ENCODE assay signal across 28 cellular contexts in the genomic region with DNA sequence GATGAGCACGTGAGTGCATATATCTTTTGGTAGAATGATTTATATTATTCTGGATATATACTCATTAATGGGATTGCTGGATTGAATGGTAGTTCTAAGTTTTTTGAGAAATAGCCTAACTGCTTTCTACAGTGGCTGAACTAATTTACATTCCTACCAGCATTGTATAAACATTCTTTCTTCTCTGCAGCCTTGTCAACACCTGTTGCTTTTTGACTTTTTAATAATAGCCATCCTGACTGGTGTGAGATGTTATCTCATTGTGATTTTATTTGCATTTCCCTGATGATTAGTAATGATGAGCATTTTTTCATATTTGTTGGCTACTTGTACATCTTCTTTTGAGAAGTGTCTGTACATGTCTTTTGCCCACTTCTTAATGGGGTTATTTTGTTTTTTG.
"Had no signal": no experiment of that assay in that cellular context is flagged by ENCODE, and none has a peak within 500 bp of the region (broad histone marks: within the 10 kb centered on the region; RNA-seq: fewer than 3 reads in every experiment).

No MANE protein-coding gene starts in this region.

- H3K9me3 ChIP-seq: stomach, suprapubic skin, testis, thoracic aorta, thyroid gland, tibial artery, tibial nerve, transverse colon, upper lobe of left lung, upper lobe of right lung, uterus, vagina had no signal

- ATAC-seq: stimulated activated effector memory CD8-positive, alpha-beta T cell treated with anti-CD3 and anti-CD28 coated beads, Interleukin-12 subunit alpha, Interleukin-12 subunit beta, amount 100 ng/mL, for 72 hours; stimulated activated memory B cell treated with anti-CD40 and anti-IgM and Interleukin-4, amounts not matched to agents 10 μg/mL and 1 μg/mL and 100 μg/mL, for 72 hours; stimulated activated naive B cell treated with anti-CD40 and anti-IgM and Interleukin-4, amounts not matched to agents 10 μg/mL and 1 μg/mL and 100 μg/mL, for 72 hours; stimulated activated naive CD8-positive, alpha-beta T cell treated with anti-CD3 and anti-CD28 coated beads, Interleukin-15, amount 100 ng/mL, for 72 hours; stimulated activated naive CD8-positive, alpha-beta T cell treated with anti-CD3 and anti-CD28 coated beads, Interleukin-15, Interleukin-2, amounts not matched to agents 100 U/mL and 50 U/mL, for 24 hours; upper lobe of right lung had no signal

- FAIRE-seq: urothelium cell line had no signal

- H3K27ac Mint-ChIP-seq: stimulated activated effector memory CD8-positive, alpha-beta T cell treated with anti-CD3 and anti-CD28 coated beads, Interleukin-12 subunit alpha, Interleukin-12 subunit beta, amount 100 ng/mL, for 72 hours; stimulated activated memory B cell treated with anti-CD40 and anti-IgM and Interleukin-4, amounts not matched to agents 10 μg/mL and 1 μg/mL and 100 μg/mL, for 72 hours; stimulated activated naive B cell treated with anti-CD40 and anti-IgM and Interleukin-4, amounts not matched to agents 10 μg/mL and 1 μg/mL and 100 μg/mL, for 72 hours; stimulated activated naive CD8-positive, alpha-beta T cell treated with anti-CD3 and anti-CD28 coated beads, Interleukin-15, amount 100 ng/mL, for 72 hours; stimulated activated naive CD8-positive, alpha-beta T cell treated with anti-CD3 and anti-CD28 coated beads, Interleukin-15, Interleukin-2, amounts not matched to agents 100 ng/mL and 50 ng/mL, for 24 hours; type B pancreatic cell had no signal

- H3K36me3 ChIP-seq: stomach, suprapubic skin, thoracic aorta, thyroid gland, tibial artery, tibial nerve, transverse colon, upper lobe of left lung, upper lobe of right lung, uterus, vagina had no signal

- H3K36me3 Mint-ChIP-seq: stimulated activated effector memory CD8-positive, alpha-beta T cell treated with anti-CD3 and anti-CD28 coated beads, Interleukin-12 subunit alpha, Interleukin-12 subunit beta, amount 100 ng/mL, for 72 hours; stimulated activated memory B cell treated with anti-CD40 and anti-IgM and Interleukin-4, amounts not matched to agents 10 μg/mL and 1 μg/mL and 100 μg/mL, for 72 hours; stimulated activated naive B cell treated with anti-CD40 and anti-IgM and Interleukin-4, amounts not matched to agents 10 μg/mL and 1 μg/mL and 100 μg/mL, for 72 hours had no signal

- H3K4me3 ChIP-seq: stomach, suprapubic skin, testis, thoracic aorta, thyroid gland, tibial artery, tibial nerve, transverse colon, upper lobe of left lung, upper lobe of right lung, uterus, vagina had no signal

- DNase-seq: stimulated activated CD4-positive, alpha-beta T cell treated with anti-CD3 and anti-CD28 coated beads, Interleukin-2, amount 100 ng/mL, for 48 hours; stimulated activated CD4-positive, alpha-beta T cell treated with anti-CD3 and anti-CD28 coated beads, Interleukin-4, amount 100 ng/mL, for 1 hour; stimulated activated CD4-positive, alpha-beta T cell treated with anti-CD3 and anti-CD28 coated beads, Interleukin-4, amount 100 ng/mL, for 24 hours; stimulated activated CD4-positive, alpha-beta T cell treated with anti-CD3 and anti-CD28 coated beads, Interleukin-4, amount 100 ng/mL, for 4 hours; stimulated activated CD8-positive, alpha-beta memory T cell treated with anti-CD3 and anti-CD28 coated beads, Interleukin-4, amount 100 ng/mL, for 48 hours; stimulated activated naive B cell treated with anti-CD40 and anti-IgM and Interleukin-4, amounts not matched to agents 10 μg/mL and 1 μg/mL and 100 μg/mL, for 72 hours; stimulated activated naive CD4-positive, alpha-beta T cell; stimulated activated naive CD4-positive, alpha-beta T cell treated with Interleukin-2 at 50 U/mL for 16 hours; stimulated activated naive CD8-positive, alpha-beta T cell treated with anti-CD3 and anti-CD28 coated beads, Interleukin-15, amount 100 ng/mL, for 72 hours; stimulated activated naive CD8-positive, alpha-beta T cell treated with anti-CD3 and anti-CD28 coated beads, Interleukin-15, Interleukin-2, amounts not matched to agents 100 U/mL and 50 U/mL, for 24 hours; stomach; substantia nigra; testis; thyroid gland; tibial artery; transverse colon; upper lobe of left lung; upper lobe of right lung; uterus had no signal

- H3K27ac ChIP-seq: stomach, suprapubic skin, testis, thoracic aorta, thyroid gland, tibial artery, tibial nerve, transverse colon, upper lobe of left lung, upper lobe of right lung, uterus, vagina had no signal

- H3K4me1 ChIP-seq: stomach, suprapubic skin, testis, thyroid gland, tibial artery, tibial nerve, transverse colon, upper lobe of left lung, upper lobe of right lung, uterus, vagina had no signal

- H3K9me3 Mint-ChIP-seq: stimulated activated effector memory CD8-positive, alpha-beta T cell treated with anti-CD3 and anti-CD28 coated beads, Interleukin-12 subunit alpha, Interleukin-12 subunit beta, amount 100 ng/mL, for 72 hours; stimulated activated memory B cell treated with anti-CD40 and anti-IgM and Interleukin-4, amounts not matched to agents 10 μg/mL and 1 μg/mL and 100 μg/mL, for 72 hours; stimulated activated naive CD8-positive, alpha-beta T cell treated with anti-CD3 and anti-CD28 coated beads, Interleukin-15, amount 100 ng/mL, for 72 hours; stimulated activated naive CD8-positive, alpha-beta T cell treated with anti-CD3 and anti-CD28 coated beads, Interleukin-15, Interleukin-2, amounts not matched to agents 100 ng/mL and 50 ng/mL, for 24 hours had no signal

- H3K4me3 Mint-ChIP-seq: stimulated activated effector memory CD8-positive, alpha-beta T cell treated with anti-CD3 and anti-CD28 coated beads, Interleukin-12 subunit alpha, Interleukin-12 subunit beta, amount 100 ng/mL, for 72 hours; stimulated activated memory B cell treated with anti-CD40 and anti-IgM and Interleukin-4, amounts not matched to agents 10 μg/mL and 1 μg/mL and 100 μg/mL, for 72 hours; stimulated activated naive B cell treated with anti-CD40 and anti-IgM and Interleukin-4, amounts not matched to agents 10 μg/mL and 1 μg/mL and 100 μg/mL, for 72 hours; stimulated activated naive CD8-positive, alpha-beta T cell treated with anti-CD3 and anti-CD28 coated beads, Interleukin-15, amount 100 ng/mL, for 72 hours; stimulated activated naive CD8-positive, alpha-beta T cell treated with anti-CD3 and anti-CD28 coated beads, Interleukin-15, Interleukin-2, amounts not matched to agents 100 ng/mL and 50 ng/mL, for 24 hours; type B pancreatic cell had no signal
